21 cellular contexts compared by ENCODE assay signal in the genomic region with DNA sequence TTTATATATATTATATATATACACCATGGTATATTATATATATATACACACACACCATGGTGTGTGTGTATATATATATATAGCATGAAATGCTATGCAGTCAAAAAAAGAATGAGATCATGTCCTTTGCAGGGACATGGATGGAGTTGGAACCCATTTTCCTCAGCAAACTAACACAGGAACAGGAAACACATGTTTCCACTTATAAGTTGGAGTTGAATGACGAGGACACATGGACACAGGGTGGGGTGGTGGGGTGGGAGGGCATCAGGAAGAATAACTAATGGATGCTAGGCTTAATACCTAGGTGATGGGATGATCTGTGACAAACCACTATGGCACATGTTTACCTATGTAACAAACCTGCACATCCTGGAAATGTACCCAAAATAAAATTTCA.
"Had no signal": no experiment of that assay in that cellular context is flagged by ENCODE, and none has a peak within 500 bp of the region (broad histone marks: within the 10 kb centered on the region; RNA-seq: fewer than 3 reads in every experiment).

No MANE protein-coding gene starts in this region.

- DNase-seq: effector CD8-positive, alpha-beta T cell; endodermal cell; foreskin fibroblast; gastrocnemius medialis; head of caudate nucleus; kidney; left lung; mesenchymal stem cell; mucosa of descending colon; naive B cell; pancreas; retina; right lobe of liver; small intestine; stimulated activated CD4-positive, alpha-beta T cell treated with anti-CD3 and anti-CD28 coated beads, Interleukin-15, amount 100 ng/mL, for 24 hours; stimulated activated CD4-positive, alpha-beta T cell treated with anti-CD3 and anti-CD28 coated beads, Interleukin-2, amount 100 ng/mL, for 48 hours; stimulated activated naive CD4-positive, alpha-beta T cell; stimulated activated naive CD8-positive, alpha-beta T cell treated with anti-CD3 and anti-CD28 coated beads, Interleukin-15, amount 100 ng/mL, for 72 hours; transverse colon; upper lobe of right lung; uterus had no signal
